Comparison of ENCODE assay signal across 15 cellular contexts in genomic region chr11:45280449-45280848, GRCh38. TPM values are rescaled to one million over a fixed set of nuclear protein-coding genes. Genes with fewer than 3 reads are reported as not detected.
A peak's percentile ranks its signal among the peaks of the same experiment; 100 is the strongest.
DNase-seq lines count a peak whose midpoint lies in the region; ATAC-seq and TF ChIP-seq lines count a peak whose summit lies in the region.
"Had no signal": no experiment of that assay in that cellular context is flagged by ENCODE, and none has a peak within 500 bp of the region (broad histone marks: within the 10 kb centered on the region; RNA-seq: fewer than 3 reads in every experiment).

No MANE protein-coding gene starts in this region.

- H3K4me2 ChIP-seq in mammary epithelial cell (ENCODE audit: insufficient read depth, low read depth, low read length), result no peak overlapping the region

- intact Hi-C loops in left cardiac atrium (cut with DNase I) (no loop called here), mammary epithelial cell (cut with micrococcal nuclease) (no loop called here)

- dilution Hi-C loops in mammary epithelial cell (cut with HindIII; ENCODE audit: low sequenced_read_pairs), result no loop called here

- H3K9ac ChIP-seq in SK-N-MC (ENCODE audit: insufficient read length) (no peak overlapping the region), mammary epithelial cell (ENCODE audit: insufficient read depth, low read length) (no peak overlapping the region)

- H2AFZ ChIP-seq in mammary epithelial cell (ENCODE audit: low read depth, low read length), result no peak overlapping the region

- in situ Hi-C loops in mammary epithelial cell (cut with MboI; ENCODE audit: low sequenced_read_pairs in 2 of 2), result loop anchor here in 1 of 2 donors (25.0 kb wide), 1 partner anchor 343 kb away; no protein-coding TSS in a partner anchor

- peaks cover 3% of the 10 kb centered on the region for H3K27me3 ChIP-seq in mammary epithelial cell (ENCODE audit: insufficient read depth, low read length)
- H3K27me3 ChIP-seq: colonic mucosa had no signal

- H3K9me3 ChIP-seq in SK-N-MC (ENCODE audit: low read depth, low read length) (0 out of 2 replicates have a peak, but pooled peaks cover 6% of the 10 kb centered on the region), mammary epithelial cell (replicated peaks; ENCODE audit: insufficient read depth, low read length) (no peaks in the 10 kb centered on the region)
- H3K9me3 ChIP-seq: colonic mucosa had no signal

- no peaks in the 10 kb centered on the region for H3K36me3 ChIP-seq in SK-N-MC (ENCODE audit: insufficient read depth, low read length)
- no peaks in the 10 kb centered on the region for H3K36me3 ChIP-seq in mammary epithelial cell (ENCODE audit: insufficient read depth, low read length)
- H3K36me3 ChIP-seq: colonic mucosa had no signal

- CTCF ChIA-PET in mammary epithelial cell (lab: Charles Lee; ENCODE audit: low non-redundant PET), result no interaction called here

- DNase-seq in NCI-H2081 (lab: John Stamatoyannopoulos, UW) (peak; percentile 76 to 91), NCI-H2081 treated with DMSO at 0.1 percent for 48 hours (lab: John Stamatoyannopoulos, UW) (no peak), NCI-H1436 (lab: John Stamatoyannopoulos, UW) (peak; percentile 73), SK-N-MC (ENCODE audit: low read depth, low spot score) (peak; percentile 59), left kidney (ENCODE audit: low read depth, low spot score) (peak; percentile 21), left cardiac atrium (no peak), mammary epithelial cell (no peak), C1 segment of cervical spinal cord (lab: John Stamatoyannopoulos, UW) (no peak)
- DNase-seq: Calu3, colonic mucosa, immature natural killer cell, Kasumi-1, trophoblast cell had no signal

- 30% methylated on average over 3 of the region's 3 CpGs for WGBS in mammary epithelial cell (ENCODE audit: low coverage, missing lambda C conversion rate)

- no peaks in the 10 kb centered on the region for H4K20me1 ChIP-seq in mammary epithelial cell (ENCODE audit: insufficient read depth, low read length)

- peak overlapping the region; percentile 56; the same call in 1 of the 2 replicates for H3K27ac ChIP-seq in SK-N-MC
- no peak overlapping the region for H3K27ac ChIP-seq in mammary epithelial cell (ENCODE audit: insufficient read depth, low read depth, low read length)
- H3K27ac ChIP-seq: 22Rv1, colonic mucosa had no signal

- no peaks in the 10 kb centered on the region for H3K4me1 ChIP-seq in mammary epithelial cell (ENCODE audit: insufficient read depth, low read length)
- H3K4me1 ChIP-seq: colonic mucosa had no signal

- no peak for TF ChIP-seq CTCF in mammary epithelial cell (conservative IDR thresholded peaks at IDR 0.05 in 1 of 2, IDR thresholded peaks at IDR 0.05 in 1 of 2; ENCODE audit: extremely low read depth in 1 of 2, insufficient read depth in 1 of 2, low read depth in 1 of 2, low read length in 2 of 2)

- peak overlapping the region; percentile 4; the same call in 1 of the 2 replicates for H3K4me3 ChIP-seq in SK-N-MC
- H3K4me3 ChIP-seq in mammary epithelial cell (replicated peaks in 1 of 3; ENCODE audit: insufficient read depth in 1 of 3, low read depth in 2 of 3, low read length in 3 of 3), result no peak overlapping the region
- H3K4me3 ChIP-seq: colonic mucosa had no signal

- ATAC-seq in left cardiac atrium, result no peak

- BruUV-seq in mammary epithelial cell (replicated peaks; lab: Mats Ljungman, UMichigan), result no TSS peak

- no peaks in the 10 kb centered on the region for H3K79me2 ChIP-seq in mammary epithelial cell (ENCODE audit: insufficient read depth, low read length)

RNA-seq across cellular contexts. Expression of gene SYT13, which starts 5.7 kb away (rescaled TPM):
- 10 to 100 TPM in 1 of 2 donors, 1 to 10 TPM in 1; 9.0 to 12.1 TPM for total RNA-seq in left cardiac atrium
- under 1 TPM in 1 of 2 donors, not detected in 1; 0.33 TPM for total RNA-seq in mammary epithelial cell
- not detected for polyA plus RNA-seq in mammary epithelial cell
- not detected for polyA minus RNA-seq in mammary epithelial cell
- total RNA-seq: pulmonary artery endothelial cell had no signal
- polyA plus RNA-seq: immature natural killer cell had no signal

Comparison
In these comparisons a context has a peak if more than half of its experiments do, and no peak if none do; other contexts are left out.
1. DNase-seq: peak in NCI-H2081 (2 of 2), NCI-H1436 (single experiment), SK-N-MC (single experiment) and left kidney (single experiment); none in NCI-H2081 treated with DMSO at 0.1 percent for 48 hours (single experiment), left cardiac atrium (single experiment), mammary epithelial cell (single experiment) and C1 segment of cervical spinal cord (0 of 14).
2. RNA of gene SYT13, which starts 5.7 kb away (total RNA-seq): 9.0 to 12.1 TPM in left cardiac atrium; 0.33 TPM in mammary epithelial cell; every median in the first group is over 4 times any median in the second.